ENCODE assay signal across 25 cellular contexts in the genomic region with DNA sequence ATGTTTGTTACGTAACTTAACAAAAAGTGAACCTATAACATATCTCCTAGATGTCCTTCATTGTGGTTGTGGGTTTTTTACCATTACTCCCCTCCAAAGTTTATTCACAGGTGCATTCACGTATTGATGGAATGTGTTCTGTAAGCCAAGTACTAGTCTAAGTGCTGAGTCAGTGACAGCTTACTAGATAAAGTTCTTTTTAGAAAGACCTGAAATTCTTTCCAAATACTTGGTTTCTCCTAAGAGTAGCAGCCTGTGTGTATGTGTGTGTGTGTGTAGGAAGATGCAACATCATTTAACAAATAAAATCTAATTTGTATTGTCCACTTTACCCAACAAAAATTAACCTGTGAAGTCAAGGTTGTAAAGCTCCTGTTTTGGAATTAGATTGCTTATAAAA.
"Had no signal": no experiment of that assay in that cellular context is flagged by ENCODE, and none has a peak within 500 bp of the region (broad histone marks: within the 10 kb centered on the region; RNA-seq: fewer than 3 reads in every experiment).

No MANE protein-coding gene starts in this region.

- H3K4me1 Mint-ChIP-seq: activated B cell treated with CpG ODN at 0.5 μM for 24 hours had no signal

- H3K27ac Mint-ChIP-seq: activated B cell treated with CpG ODN at 0.5 μM for 24 hours; activated CD4-positive, alpha-beta T cell treated with anti-CD3 and anti-CD28 coated beads, Interleukin-2, amount 10 ng/mL, durations not matched to agents 24 days and 14 days; activated CD8-positive, alpha-beta memory T cell treated with anti-CD3 and anti-CD28 coated beads, Interleukin-2, amount 10 ng/mL, durations not matched to agents 7 days and 5 days; activated naive CD8-positive, alpha-beta T cell treated with anti-CD3 and anti-CD28 coated beads for 36 hours; activated T-cell treated with anti-CD3 and anti-CD28 coated beads, Interleukin-2, amount 50 U/mL, for 24 hours; activated T-helper 1 cell treated with anti-CD3 and anti-CD28 coated beads, Interleukin-12 subunit alpha, Interleukin-12 subunit beta, Interleukin-2, Interleukin-4 antibody, amounts not matched to agents 30 ng/mL and 10 ng/mL and 1 ng/mL, durations not matched to agents 14 hours and 24 hours and 36 hours had no signal

- H3K4me3 ChIP-seq: body of pancreas, MG63, SJSA1 had no signal

- DNase-seq: activated B cell treated with CpG ODN at 0.5 μM for 24 hours; activated CD4-positive, alpha-beta T cell treated with anti-CD3 and anti-CD28 coated beads for 1 hour; activated CD4-positive, alpha-beta T cell treated with anti-CD3 and anti-CD28 coated beads, Interleukin-2, amount 10 ng/mL, durations not matched to agents 24 days and 14 days; activated CD4-positive, alpha-beta T cell treated with anti-CD3 and anti-CD28 coated beads, Interleukin-2, amount 50 U/mL, for 48 hours; activated CD8-positive, alpha-beta memory T cell treated with anti-CD3 and anti-CD28 coated beads, Interleukin-2, amount 10 ng/mL, durations not matched to agents 7 days and 5 days; activated effector memory CD4-positive, alpha-beta T cell treated with anti-CD3 and anti-CD28 coated beads, Interleukin-2, amount 50 U/mL, for 16 hours; activated naive CD4-positive, alpha-beta T cell treated with Interleukin-2 at 50 U/mL for 16 hours; activated naive CD8-positive, alpha-beta T cell treated with anti-CD3 and anti-CD28 coated beads for 36 hours; activated T-cell treated with anti-CD3 and anti-CD28 coated beads, Interleukin-2, amount 50 U/mL, for 24 hours; body of pancreas; central memory CD4-positive, alpha-beta T cell; MG63; MV-4-11; NCI-H1092 treated with DMSO at 0.1 percent for 48 hours; NCI-H1417 treated with DMSO at 0.1 percent for 48 hours; NCI-H1694; NCI-H2029; NCI-H2107; NCI-H345; NCI-H510A treated with DMSO at 0.1 percent for 48 hours; SHP77; T-helper 2 cell; T1000 had no signal

- H3K9me3 Mint-ChIP-seq: activated B cell treated with CpG ODN at 0.5 μM for 24 hours; activated CD4-positive, alpha-beta T cell treated with anti-CD3 and anti-CD28 coated beads, Interleukin-2, amount 10 ng/mL, durations not matched to agents 24 days and 14 days; activated naive CD8-positive, alpha-beta T cell treated with anti-CD3 and anti-CD28 coated beads for 36 hours; activated T-cell treated with anti-CD3 and anti-CD28 coated beads, Interleukin-2, amount 50 U/mL, for 24 hours; activated T-helper 1 cell treated with anti-CD3 and anti-CD28 coated beads, Interleukin-12 subunit alpha, Interleukin-12 subunit beta, Interleukin-2, Interleukin-4 antibody, amounts not matched to agents 30 ng/mL and 10 ng/mL and 1 ng/mL, durations not matched to agents 14 hours and 24 hours and 36 hours had no signal

- H3K4me3 Mint-ChIP-seq: activated B cell treated with CpG ODN at 0.5 μM for 24 hours; activated CD4-positive, alpha-beta T cell treated with anti-CD3 and anti-CD28 coated beads, Interleukin-2, amount 10 ng/mL, durations not matched to agents 24 days and 14 days; activated CD8-positive, alpha-beta memory T cell treated with anti-CD3 and anti-CD28 coated beads, Interleukin-2, amount 10 ng/mL, durations not matched to agents 7 days and 5 days; activated naive CD8-positive, alpha-beta T cell treated with anti-CD3 and anti-CD28 coated beads for 36 hours; activated T-cell treated with anti-CD3 and anti-CD28 coated beads, Interleukin-2, amount 50 U/mL, for 24 hours; activated T-helper 1 cell treated with anti-CD3 and anti-CD28 coated beads, Interleukin-12 subunit alpha, Interleukin-12 subunit beta, Interleukin-2, Interleukin-4 antibody, amounts not matched to agents 30 ng/mL and 10 ng/mL and 1 ng/mL, durations not matched to agents 14 hours and 24 hours and 36 hours had no signal

- H3K4me1 ChIP-seq: body of pancreas, SJSA1 had no signal

- H3K36me3 ChIP-seq: MG63, SJSA1 had no signal

- H3K27me3 ChIP-seq: body of pancreas, MG63, SJSA1 had no signal

- H3K27ac ChIP-seq: body of pancreas, SJSA1 had no signal

- H3K27me3 Mint-ChIP-seq: activated B cell treated with CpG ODN at 0.5 μM for 24 hours; activated CD4-positive, alpha-beta T cell treated with anti-CD3 and anti-CD28 coated beads, Interleukin-2, amount 10 ng/mL, durations not matched to agents 24 days and 14 days; activated CD8-positive, alpha-beta memory T cell treated with anti-CD3 and anti-CD28 coated beads, Interleukin-2, amount 10 ng/mL, durations not matched to agents 7 days and 5 days; activated naive CD8-positive, alpha-beta T cell treated with anti-CD3 and anti-CD28 coated beads for 36 hours; activated T-cell treated with anti-CD3 and anti-CD28 coated beads, Interleukin-2, amount 50 U/mL, for 24 hours had no signal

- ATAC-seq: activated CD8-positive, alpha-beta memory T cell treated with anti-CD3 and anti-CD28 coated beads, Interleukin-2, amount 10 ng/mL, durations not matched to agents 7 days and 5 days; body of pancreas had no signal

- H3K9me3 ChIP-seq: body of pancreas, MG63, SJSA1 had no signal
